ENCODE assay signal across 8 cellular contexts in genomic region chr20:6765469-6766058, GRCh38. TPM values are rescaled to one million over a fixed set of nuclear protein-coding genes. Genes with fewer than 3 reads are reported as not detected.
DNase-seq lines count a peak whose midpoint lies in the region; ATAC-seq and TF ChIP-seq lines count a peak whose summit lies in the region.

No MANE protein-coding gene starts in this region.

- H3K4me3 ChIP-seq in body of pancreas (no peak overlapping the region), lung (no peak overlapping the region)

- peak; percentile 43 for DNase-seq in AG09319 (ENCODE audit: extremely low read depth, low read depth)
- DNase-seq in H4 (ENCODE audit: low spot score) = peak; percentile 37
- peak; percentile 63 for DNase-seq in NCI-H2227 treated with DMSO at 0.1 percent for 48 hours (lab: John Stamatoyannopoulos, UW)
- DNase-seq in body of pancreas = peak in 3 of 4 donors; percentile 13 to 39 (median 23)
- DNase-seq in lung (ENCODE audit: low spot score) = no peak
- DNase-seq in stimulated activated CD4-positive, alpha-beta T cell treated with anti-CD3 and anti-CD28 coated beads, Interleukin-15, amount 100 ng/mL, for 24 hours = no peak

- H3K27me3 ChIP-seq in body of pancreas (no peaks in the 10 kb centered on the region), lung (ENCODE audit: control insufficient read depth, insufficient read depth) (no peaks in the 10 kb centered on the region)

- WGBS in body of pancreas, 2 donors = 6 to 8% methylated on average over 6 of the region's 6 CpGs
- WGBS in lung, 2 donors = 9 to 13% methylated on average over 6 of the region's 6 CpGs

- peaks cover 9% of the 10 kb centered on the region for H3K4me1 ChIP-seq in body of pancreas
- H3K4me1 ChIP-seq in lung (ENCODE audit: control insufficient read depth in 2 of 2, insufficient read depth in 2 of 2, low read length in 2 of 2) = no peaks in the 10 kb centered on the region

- H3K9me3 ChIP-seq in body of pancreas (no peaks in the 10 kb centered on the region), lung (ENCODE audit: control insufficient read depth in 2 of 2, insufficient read depth in 1 of 2, low read length in 1 of 2) (no peaks in the 10 kb centered on the region)

- H3K27ac ChIP-seq in body of pancreas (peak overlapping the region in 2 of 4 donors; percentile 7 to 74), lung (ENCODE audit: low read depth in 1 of 2, low read length in 1 of 2) (no peak overlapping the region)

- ATAC-seq in body of pancreas (no peak), lung (ENCODE audit: insufficient read depth, low FRiP score) (no peak), HG03175 (IDR thresholded peaks at IDR 0.05; ENCODE audit: unreplicated experiment) (no peak), GM18868 (IDR thresholded peaks at IDR 0.05; ENCODE audit: unreplicated experiment) (no peak)

- TF ChIP-seq POLR2A in body of pancreas (IDR thresholded peaks at IDR 0.05) = no peak

- TF ChIP-seq CTCF in AG09319 (IDR thresholded peaks at IDR 0.05; ENCODE audit: low read depth, low read length) = peak; percentile 49
- TF ChIP-seq CTCF in body of pancreas (IDR thresholded peaks at IDR 0.05) = peak; percentile 31 to 77 (median 55)
- peak; percentile 33 for TF ChIP-seq CTCF in lung (IDR thresholded peaks at IDR 0.05; ENCODE audit: control extremely low read depth, extremely low read depth)

- intact Hi-C loops in body of pancreas (cut with DNase I) = no loop called here

- no peaks in the 10 kb centered on the region for H3K36me3 ChIP-seq in body of pancreas (replicated peaks in 1 of 2; ENCODE audit: insufficient read depth in 1 of 2, low read depth in 2 of 2)
- H3K36me3 ChIP-seq in lung (ENCODE audit: control insufficient read depth in 2 of 2, insufficient read depth in 2 of 2, low read length in 2 of 2) = no peaks in the 10 kb centered on the region

RNA-seq across cellular contexts. Expression of gene BMP2, which starts 1.9 kb away (rescaled TPM):
- total RNA-seq in H4 (2014; rRNA removed; shearing (Covaris generic)) = 0.97 and 1.1 TPM in 2 replicates
- total RNA-seq in body of pancreas (10 to 100 TPM; 13.5 to 14.8 TPM), lung (10 to 100 TPM; 28.8 to 29.4 TPM)
- polyA plus RNA-seq in lung = 10 to 100 TPM; 11.4 to 13.9 TPM

Comparison
In these comparisons a context has a peak if more than half of its experiments do, and no peak if none do; other contexts are left out.
1. DNase-seq: peak in AG09319 (single experiment), H4 (single experiment), NCI-H2227 treated with DMSO at 0.1 percent for 48 hours (single experiment) and body of pancreas (3 of 4); none in lung (single experiment) and stimulated activated CD4-positive, alpha-beta T cell treated with anti-CD3 and anti-CD28 coated beads, Interleukin-15, amount 100 ng/mL, for 24 hours (single experiment).
2. Peak in every context shown above with its lines, with median percentiles within 50 percentile points of each other: CTCF ChIP-seq.